In the genomic region with DNA sequence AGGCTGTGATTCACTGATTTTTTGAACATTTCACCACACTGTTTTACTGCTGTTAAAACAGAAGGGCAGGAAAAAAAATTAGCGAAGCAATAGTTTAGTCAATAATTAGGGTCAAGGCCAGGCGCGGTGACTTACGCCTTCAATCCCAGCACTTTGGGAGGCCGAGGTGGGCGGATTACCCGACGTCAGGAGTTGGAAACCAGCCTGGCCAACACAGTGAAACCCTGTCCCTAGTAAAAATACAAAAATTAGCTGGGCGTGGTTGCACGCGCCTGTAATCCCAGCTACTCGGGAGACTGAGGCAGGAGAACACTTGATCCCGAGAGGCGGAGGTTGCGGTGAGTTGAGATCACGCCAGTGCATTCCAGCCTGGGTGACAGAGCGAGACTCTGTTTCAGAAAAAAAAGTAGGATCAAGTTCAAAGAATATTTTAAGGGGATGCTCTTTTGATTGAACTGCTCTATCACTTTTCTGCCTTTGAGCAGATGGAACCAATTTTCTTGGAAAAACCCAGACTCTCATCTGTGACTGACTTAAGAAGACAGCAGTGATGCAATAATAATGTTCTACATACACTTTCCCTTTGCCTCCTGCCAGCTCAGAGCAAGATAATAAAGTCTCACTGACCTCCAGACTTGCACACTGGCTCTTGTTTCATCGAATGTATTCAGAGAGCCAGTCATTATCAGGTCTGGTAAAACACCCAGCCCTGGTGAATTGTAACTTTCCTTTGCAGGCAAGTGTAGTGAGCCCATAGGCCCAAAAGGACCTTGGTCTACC, we compare ENCODE assay signal across 11 cellular contexts. TPM values are rescaled to one million over a fixed set of nuclear protein-coding genes. Genes with fewer than 3 reads are reported as not detected.
DNase-seq lines count a peak whose midpoint lies in the region; ATAC-seq lines count a peak whose summit lies in the region.
"Had no signal": no experiment of that assay in that cellular context is flagged by ENCODE, and none has a peak within 500 bp of the region (broad histone marks: within the 10 kb centered on the region; RNA-seq: fewer than 3 reads in every experiment).

No MANE protein-coding gene starts in this region.

- peak; percentile 39 for ATAC-seq in Right ventricle myocardium inferior
- no peak for ATAC-seq in HG03565 (IDR thresholded peaks at IDR 0.05; ENCODE audit: unreplicated experiment)
- no peak for ATAC-seq in GM19463 (IDR thresholded peaks at IDR 0.05; ENCODE audit: unreplicated experiment)
- ATAC-seq: left lung had no signal

- intact Hi-C loops in Right ventricle myocardium inferior (cut with DNase I) (no loop called here), cardiac septum (cut with DNase I) (loop anchor here (5.0 kb wide), 2 partner anchors 112 to 147 kb away; partner anchors contain the start of gene LRRC20)
- intact Hi-C loops in activated T-helper 2 cell treated with anti-CD3 and anti-CD28 coated beads, Interferon-gamma antibody, Interleukin-2, Interleukin-4, amounts not matched to agents 10 μg/mL and 5 μg/mL and 100 μg/mL, durations not matched to agents 14 hours and 24 hours and 36 hours (cut with micrococcal nuclease), result loop anchor here (5.0 kb wide), 1 partner anchor 1903 kb away; the partner anchor contains the start of genes HNRNPH3 and PBLD

- DNase-seq in Right ventricle myocardium inferior (ENCODE audit: missing footprints) (no peak), cardiac septum (ENCODE audit: low spot score) (no peak), immature natural killer cell (no peak), NCI-H1105 treated with DMSO at 0.1 percent for 48 hours (lab: John Stamatoyannopoulos, UW) (no peak), T-helper 2 cell (no peak)
- no peak for DNase-seq in activated T-helper 2 cell treated with anti-CD3 and anti-CD28 coated beads, Interferon-gamma antibody, Interleukin-2, Interleukin-4, amounts not matched to agents 10 μg/mL and 5 μg/mL and 100 μg/mL, durations not matched to agents 14 hours and 24 hours and 36 hours (ENCODE audit: low spot score)
- DNase-seq: left lung, MG63, RPMI8226 had no signal

- peaks cover 15% of the 10 kb centered on the region for H3K36me3 Mint-ChIP-seq in activated T-helper 2 cell treated with anti-CD3 and anti-CD28 coated beads, Interferon-gamma antibody, Interleukin-2, Interleukin-4, amounts not matched to agents 10 μg/mL and 5 μg/mL and 100 μg/mL, durations not matched to agents 14 hours and 24 hours and 36 hours (ENCODE audit: low read depth)
- H3K36me3 Mint-ChIP-seq in immature natural killer cell, result peaks cover under 1 to 5% (median 4%) of the 10 kb centered on the region in 3 donors

- H3K4me3 Mint-ChIP-seq in activated T-helper 2 cell treated with anti-CD3 and anti-CD28 coated beads, Interferon-gamma antibody, Interleukin-2, Interleukin-4, amounts not matched to agents 10 μg/mL and 5 μg/mL and 100 μg/mL, durations not matched to agents 14 hours and 24 hours and 36 hours (ENCODE audit: low read depth), result peak overlapping the region; percentile 65
- peak overlapping the region in 4 of 5 donors; percentile 9 to 33 (median 27) for H3K4me3 Mint-ChIP-seq in immature natural killer cell

- no peaks in the 10 kb centered on the region for H3K27me3 Mint-ChIP-seq in activated T-helper 2 cell treated with anti-CD3 and anti-CD28 coated beads, Interferon-gamma antibody, Interleukin-2, Interleukin-4, amounts not matched to agents 10 μg/mL and 5 μg/mL and 100 μg/mL, durations not matched to agents 14 hours and 24 hours and 36 hours (ENCODE audit: low read depth)
- peaks cover 2 to 4% (median 4%) of the 10 kb centered on the region in 3 donors for H3K27me3 Mint-ChIP-seq in immature natural killer cell (ENCODE audit: low read depth in 3 of 3)

- no peak overlapping the region for H3K27ac Mint-ChIP-seq in activated T-helper 2 cell treated with anti-CD3 and anti-CD28 coated beads, Interferon-gamma antibody, Interleukin-2, Interleukin-4, amounts not matched to agents 10 μg/mL and 5 μg/mL and 100 μg/mL, durations not matched to agents 14 hours and 24 hours and 36 hours
- peak overlapping the region in 1 of 6 donors; percentile 1 for H3K27ac Mint-ChIP-seq in immature natural killer cell

- H3K4me1 Mint-ChIP-seq in activated T-helper 2 cell treated with anti-CD3 and anti-CD28 coated beads, Interferon-gamma antibody, Interleukin-2, Interleukin-4, amounts not matched to agents 10 μg/mL and 5 μg/mL and 100 μg/mL, durations not matched to agents 14 hours and 24 hours and 36 hours (ENCODE audit: low read depth), result peaks cover 20% of the 10 kb centered on the region
- H3K4me1 Mint-ChIP-seq in immature natural killer cell, result peaks cover 15 to 23% of the 10 kb centered on the region in 2 donors

- H3K9me3 Mint-ChIP-seq in activated T-helper 2 cell treated with anti-CD3 and anti-CD28 coated beads, Interferon-gamma antibody, Interleukin-2, Interleukin-4, amounts not matched to agents 10 μg/mL and 5 μg/mL and 100 μg/mL, durations not matched to agents 14 hours and 24 hours and 36 hours, result peaks cover 5% of the 10 kb centered on the region
- H3K9me3 Mint-ChIP-seq in immature natural killer cell, result no peaks in the 10 kb centered on the region

RNA-seq across cellular contexts. Expression of gene PPA1, which starts 1.6 kb away (rescaled TPM):
- total RNA-seq in Right ventricle myocardium inferior, result 108 TPM
- 68.6 TPM for total RNA-seq in cardiac septum
- 405 and 419 TPM in 2 replicates for total RNA-seq in activated T-helper 2 cell treated with anti-CD3 and anti-CD28 coated beads, Interferon-gamma antibody, Interleukin-2, Interleukin-4, amounts not matched to agents 10 μg/mL and 5 μg/mL and 100 μg/mL, durations not matched to agents 14 hours and 24 hours and 36 hours
- 100 to 1,000 TPM in 1 of 3 donors, 10 to 100 TPM in 2; 48.2 to 126 (median 77.8) TPM for polyA plus RNA-seq in immature natural killer cell

RNA-seq across cellular contexts. Expression of gene NPFFR1, which starts 48.9 kb away (rescaled TPM):
- not detected for total RNA-seq in Right ventricle myocardium inferior
- total RNA-seq in cardiac septum, result not detected
- total RNA-seq in activated T-helper 2 cell treated with anti-CD3 and anti-CD28 coated beads, Interferon-gamma antibody, Interleukin-2, Interleukin-4, amounts not matched to agents 10 μg/mL and 5 μg/mL and 100 μg/mL, durations not matched to agents 14 hours and 24 hours and 36 hours, result not detected in 2 replicates
- polyA plus RNA-seq in immature natural killer cell, result not detected
